Comparison of ENCODE assay signal across 20 cellular contexts in genomic region chr17:74836191-74836590, GRCh38. TPM values are rescaled to one million over a fixed set of nuclear protein-coding genes. Genes with fewer than 3 reads are reported as not detected.
DNase-seq lines count a peak whose midpoint lies in the region; TF ChIP-seq lines count a peak whose summit lies in the region.
"Had no signal": no experiment of that assay in that cellular context is flagged by ENCODE, and none has a peak within 500 bp of the region (broad histone marks: within the 10 kb centered on the region; RNA-seq: fewer than 3 reads in every experiment).

No MANE protein-coding gene starts in this region.

- H3K4me2 ChIP-seq in BLaER1 (peak overlapping the region; percentile 100), neuronal stem cell (ENCODE audit: insufficient read depth, low read length, poor library complexity, severe bottlenecking) (no peak overlapping the region)
- H3K4me2 ChIP-seq in BLaER1 treated with 17β-estradiol and CSF1 and Interleukin-3, amounts not matched to agents 10 nM and 100 nM: peak overlapping the region in 9 of 11 experiments; percentile 64 to 97 (median 94); a peak in 15 of 22 replicates

- H2AFZ ChIP-seq in neuronal stem cell (ENCODE audit: low read length): no peak overlapping the region

- peak overlapping the region; percentile 37 for H2AK5ac ChIP-seq in neuronal stem cell (ENCODE audit: low read depth, low read length)

- no peaks in the 10 kb centered on the region for H3K27me3 Mint-ChIP-seq in chondrocyte (ENCODE audit: low read depth)

- H4K20me1 ChIP-seq in BLaER1: peaks cover 27% of the 10 kb centered on the region
- peaks cover 12 to 100% (median 87%) of the 10 kb centered on the region in 11 experiments; a peak in 20 of 22 replicates for H4K20me1 ChIP-seq in BLaER1 treated with 17β-estradiol and CSF1 and Interleukin-3, amounts not matched to agents 10 nM and 100 nM

- H3K4ac ChIP-seq in neuronal stem cell (ENCODE audit: low read length): no peak overlapping the region

- H3K4me3 Mint-ChIP-seq in chondrocyte (ENCODE audit: unreplicated experiment): no peak overlapping the region
- H3K4me3 Mint-ChIP-seq: CD14-positive monocyte; CD4-positive, alpha-beta memory T cell; CD4-positive, CD25-positive, alpha-beta regulatory T cell; CD8-positive, alpha-beta memory T cell had no signal

- no peak for TF ChIP-seq CTCF in chondrocyte (IDR thresholded peaks at IDR 0.05)
- TF ChIP-seq CTCF in stomach (IDR thresholded peaks at IDR 0.05): no peak

- H4K8ac ChIP-seq in neuronal stem cell (ENCODE audit: low read depth, low read length): peak overlapping the region; percentile 29

- H3K4me1 Mint-ChIP-seq in chondrocyte (ENCODE audit: low read depth): peaks cover 16% of the 10 kb centered on the region

- TF ChIP-seq POLR2A in stomach (IDR thresholded peaks at IDR 0.05): no peak

- H2BK120ac ChIP-seq in neuronal stem cell (ENCODE audit: low read depth, low read length): no peak overlapping the region

- H3K27ac ChIP-seq in BLaER1 (no peak overlapping the region), neuronal stem cell (replicated peaks; ENCODE audit: low read length) (no peak overlapping the region), stomach (no peak overlapping the region)
- no peak overlapping the region for H3K27ac ChIP-seq in BLaER1 treated with 17β-estradiol and CSF1 and Interleukin-3, amounts not matched to agents 10 nM and 100 nM

- no peak overlapping the region for H3K18ac ChIP-seq in neuronal stem cell (ENCODE audit: low read length)

- peak overlapping the region; percentile 63 for H3K14ac ChIP-seq in neuronal stem cell (ENCODE audit: low read length)

- H3K36me3 ChIP-seq in BLaER1 (peaks cover 9% of the 10 kb centered on the region; the same call in 1 of the 2 replicates), neuronal stem cell (replicated peaks in 1 of 2; ENCODE audit: control insufficient read depth in 2 of 2, insufficient read depth in 2 of 2, low read length in 2 of 2) (peaks cover 7 to 8% of the 10 kb centered on the region in 2 donors), stomach (peaks cover 0 to 44% (median 37%) of the 10 kb centered on the region in 4 donors)
- H3K36me3 ChIP-seq in BLaER1 treated with 17β-estradiol and CSF1 and Interleukin-3, amounts not matched to agents 10 nM and 100 nM: peaks cover 0 to 53% (median 40%) of the 10 kb centered on the region in 11 experiments; a peak in 18 of 22 replicates

- H3K9me3 ChIP-seq in BLaER1 (no peaks in the 10 kb centered on the region), neuronal stem cell (replicated peaks in 1 of 2; ENCODE audit: control insufficient read depth in 2 of 2, insufficient read depth in 1 of 2, low read depth in 1 of 2, low read length in 2 of 2) (no peaks in the 10 kb centered on the region), stomach (no peaks in the 10 kb centered on the region)
- no peaks in the 10 kb centered on the region for H3K9me3 ChIP-seq in BLaER1 treated with 17β-estradiol and CSF1 and Interleukin-3, amounts not matched to agents 10 nM and 100 nM (replicated peaks in 1 of 11)
- H3K9me3 ChIP-seq: BE2C had no signal

- H3K79me1 ChIP-seq in neuronal stem cell (ENCODE audit: low read depth, low read length): peaks cover 4% of the 10 kb centered on the region

- intact Hi-C loops in stomach (cut with DNase I; ENCODE audit: low total_unique reads): no loop called here

- no peak overlapping the region for H3K9ac ChIP-seq in BLaER1
- no peak overlapping the region for H3K9ac ChIP-seq in BLaER1 treated with 17β-estradiol and CSF1 and Interleukin-3, amounts not matched to agents 10 nM and 100 nM
- H3K9ac ChIP-seq in neuronal stem cell (ENCODE audit: low read depth, low read length, poor library complexity): peak overlapping the region; percentile 44

- H3K9me3 Mint-ChIP-seq in chondrocyte (ENCODE audit: low read depth): no peaks in the 10 kb centered on the region
- H3K9me3 Mint-ChIP-seq: CD14-positive monocyte; CD4-positive, CD25-positive, alpha-beta regulatory T cell had no signal

- H2BK15ac ChIP-seq in neuronal stem cell (ENCODE audit: low read length): peak overlapping the region; percentile 26

- peak overlapping the region; percentile 22 for H2BK12ac ChIP-seq in neuronal stem cell (ENCODE audit: low read length)

- no peak overlapping the region for H4K91ac ChIP-seq in neuronal stem cell (ENCODE audit: low read depth, low read length, poor library complexity)

- H3K27me3 ChIP-seq in BLaER1 (no peaks in the 10 kb centered on the region), neuronal stem cell (ENCODE audit: control insufficient read depth in 3 of 3, insufficient read depth in 3 of 3, low read depth in 1 of 3, low read length in 3 of 3) (no peaks in the 10 kb centered on the region), stomach (no peaks in the 10 kb centered on the region)
- H3K27me3 ChIP-seq in BLaER1 treated with 17β-estradiol and CSF1 and Interleukin-3, amounts not matched to agents 10 nM and 100 nM: no peaks in the 10 kb centered on the region
- H3K27me3 ChIP-seq: BE2C had no signal

- peaks cover 13% of the 10 kb centered on the region for H3K36me3 Mint-ChIP-seq in chondrocyte (ENCODE audit: low read depth)

- WGBS in neuronal stem cell (ENCODE audit: extremely low coverage in 2 of 2, insufficient read length in 2 of 2, insufficient replicate concordance in 1 of 2), 2 donors: no CpG with 5 or more reads among the region's 26 CpGs
- 94 to 97% (median 96%) methylated on average over 26 of the region's 26 CpGs for WGBS in stomach, 5 donors

- H3K4me1 ChIP-seq in BLaER1 (peaks cover 100% of the 10 kb centered on the region), neuronal stem cell (ENCODE audit: control insufficient read depth in 2 of 2, insufficient read depth in 1 of 2, low read depth in 1 of 2, low read length in 2 of 2) (peaks cover 15 to 20% of the 10 kb centered on the region in 2 donors), stomach (peaks cover 0 to 10% (median 7%) of the 10 kb centered on the region in 4 donors)
- H3K4me1 ChIP-seq in BLaER1 treated with 17β-estradiol and CSF1 and Interleukin-3, amounts not matched to agents 10 nM and 100 nM: peaks cover 60 to 100% (median 100%) of the 10 kb centered on the region in 10 experiments

- DNase-seq in chondrocyte (ENCODE audit: low spot score) (peak; percentile 86), neuronal stem cell (ENCODE audit: low spot score) (no peak), NCI-H187 treated with DMSO at 0.1 percent for 48 hours (lab: John Stamatoyannopoulos, UW) (no peak), NCI-H1105 treated with DMSO at 0.1 percent for 48 hours (lab: John Stamatoyannopoulos, UW) (no peak), stomach (no peak), DMS 273 (lab: John Stamatoyannopoulos, UW; ENCODE audit: unreplicated experiment) (no peak)
- DNase-seq: 8988T; ACHN; BE2C; CD4-positive, CD25-positive, alpha-beta regulatory T cell; CD8-positive, alpha-beta memory T cell; COR-L47; DMS79 treated with DMSO at 0.1 percent for 48 hours; GF-D8 had no signal

- peak overlapping the region; percentile 43 for H3K23ac ChIP-seq in neuronal stem cell (ENCODE audit: low read depth, low read length, poor library complexity)

- H2BK5ac ChIP-seq in neuronal stem cell (ENCODE audit: low read length): peak overlapping the region; percentile 24

- no peak overlapping the region for H3K4me3 ChIP-seq in BLaER1
- H3K4me3 ChIP-seq in BLaER1 treated with 17β-estradiol and CSF1 and Interleukin-3, amounts not matched to agents 10 nM and 100 nM: no peak overlapping the region
- no peak overlapping the region for H3K4me3 ChIP-seq in neuronal stem cell (ENCODE audit: low read length in 2 of 2)
- H3K4me3 ChIP-seq in stomach: no peak overlapping the region

- no peak overlapping the region for H3K27ac Mint-ChIP-seq in chondrocyte (ENCODE audit: unreplicated experiment)
- H3K27ac Mint-ChIP-seq: CD4-positive, alpha-beta memory T cell had no signal

- TF ChIP-seq EP300 in stomach (IDR thresholded peaks at IDR 0.05): no peak

RNA-seq across cellular contexts. Expression of gene GRIN2C, which starts 23.5 kb away (rescaled TPM):
- 0.07 to 0.28 TPM in 2 of 3 replicates, not detected in the other for total RNA-seq in chondrocyte
- polyA plus RNA-seq in neuronal stem cell (2013, experiment 1 of 2): 0.03 TPM
- 0.03 TPM for polyA plus RNA-seq in neuronal stem cell (2013, experiment 2 of 2)
- under 1 TPM in 1 of 5 donors, not detected in 4; 0.55 TPM for total RNA-seq in stomach
- under 1 TPM in 1 of 3 donors, not detected in 2; 0.33 TPM for polyA plus RNA-seq in stomach
- total RNA-seq: CD4-positive, CD25-positive, alpha-beta regulatory T cell; CD8-positive, alpha-beta memory T cell had no signal
- polyA plus RNA-seq: AG04450; CD14-positive monocyte; CD4-positive, alpha-beta memory T cell; CD4-positive, CD25-positive, alpha-beta regulatory T cell; CD8-positive, alpha-beta memory T cell had no signal

RNA-seq across cellular contexts. Expression of gene FDXR, which starts 36.6 kb away (rescaled TPM):
- total RNA-seq in chondrocyte (7.2 to 11.6 TPM (median 9.0 TPM) in 3 replicates), stomach (10 to 100 TPM in 3 of 5 donors, 1 to 10 TPM in 1, under 1 TPM in 1; 0.58 to 94.1 (median 15.4) TPM)
- polyA plus RNA-seq in neuronal stem cell (2013, experiment 1 of 2): 13.2 TPM
- 12.0 TPM for polyA plus RNA-seq in neuronal stem cell (2013, experiment 2 of 2)
- polyA plus RNA-seq in stomach: 10 to 100 TPM in 2 of 3 donors, 1 to 10 TPM in 1; 8.6 to 21.1 (median 12.5) TPM

RNA-seq across cellular contexts. Expression of gene FADS6, which starts 57.2 kb away (rescaled TPM):
- total RNA-seq in chondrocyte (not detected in 3 replicates), stomach (1 to 10 TPM in 1 of 5 donors, not detected in 4; 1.8 TPM)
- polyA plus RNA-seq in neuronal stem cell (2013, experiment 1 of 2): not detected
- polyA plus RNA-seq in neuronal stem cell (2013, experiment 2 of 2): not detected
- polyA plus RNA-seq in stomach: under 1 TPM in 1 of 3 donors, not detected in 2; 0.50 TPM
- total RNA-seq: A673; CD4-positive, alpha-beta memory T cell; CD4-positive, CD25-positive, alpha-beta regulatory T cell; CD8-positive, alpha-beta memory T cell had no signal
- polyA plus RNA-seq: AG04450; CD14-positive monocyte; CD4-positive, alpha-beta memory T cell; CD4-positive, CD25-positive, alpha-beta regulatory T cell; CD8-positive, alpha-beta memory T cell had no signal
